In the genomic region with DNA sequence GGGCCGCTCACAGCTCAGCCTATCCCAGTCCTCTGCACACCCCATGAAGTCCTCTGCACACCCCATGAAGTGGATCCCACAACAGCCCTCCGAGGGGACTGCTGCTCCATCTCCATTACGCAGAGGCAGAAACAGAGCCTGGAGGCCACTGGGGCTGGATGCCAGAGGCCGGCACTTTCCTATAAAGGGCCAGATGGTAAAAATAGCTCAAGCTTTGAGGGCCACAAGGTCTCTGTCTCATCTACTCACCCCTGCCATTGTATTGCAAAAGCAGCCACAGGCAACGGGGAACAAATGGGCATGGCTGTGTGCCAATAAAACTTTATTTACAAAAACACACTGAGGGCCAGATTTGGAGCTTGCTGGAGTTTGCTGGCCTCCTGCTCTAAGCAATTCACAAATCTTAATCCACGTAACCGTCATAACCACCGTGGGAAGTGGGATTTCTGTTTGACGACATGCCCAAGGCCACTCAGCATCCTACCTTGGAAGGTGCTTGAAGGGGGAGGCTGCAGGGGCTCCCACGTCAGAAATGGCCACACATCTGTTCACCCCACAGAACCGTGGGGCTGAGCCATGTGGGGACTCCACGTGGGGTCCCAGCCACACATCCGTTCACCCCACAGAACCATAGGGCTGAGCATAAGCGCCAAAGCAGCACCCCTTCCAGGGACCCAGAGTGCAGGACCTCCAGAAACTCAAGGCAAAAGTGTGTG, we compare ENCODE assay signal across 28 cellular contexts.
DNase-seq lines count a peak whose midpoint lies in the region; ATAC-seq, FAIRE-seq and TF ChIP-seq lines count a peak whose summit lies in the region.
"Had no signal": no experiment of that assay in that cellular context is flagged by ENCODE, and none has a peak within 500 bp of the region (broad histone marks: within the 10 kb centered on the region; RNA-seq: fewer than 3 reads in every experiment).

No MANE protein-coding gene starts in this region.

- H3K27ac ChIP-seq in DND-41 (ENCODE audit: low read length) (peak overlapping the region; percentile 64), K562 (ENCODE audit: extremely low read depth, low read depth, low read length) (no peak overlapping the region), right atrium auricular region (peak overlapping the region; percentile 31 to 49), rectal smooth muscle tissue (ENCODE audit: low read depth, low read length) (peak overlapping the region; percentile 63)
- H3K27ac ChIP-seq: VCaP had no signal

- H3K4me3 ChIP-seq in DND-41 (ENCODE audit: low read depth in 1 of 2, low read length in 2 of 2), result no peak overlapping the region
- no peak overlapping the region for H3K4me3 ChIP-seq in K562
- H3K4me3 ChIP-seq in right atrium auricular region, result no peak overlapping the region
- no peak overlapping the region for H3K4me3 ChIP-seq in rectal smooth muscle tissue (ENCODE audit: low read length)
- H3K4me3 ChIP-seq: lung, smooth muscle cell had no signal

- no peak for FAIRE-seq in K562 (lab: Jason Lieb, UNC)
- FAIRE-seq: endothelial cell of umbilical vein, GM18507, keratinocyte had no signal

- no peaks in the 10 kb centered on the region for H3K9me1 ChIP-seq in K562 (ENCODE audit: control insufficient read depth, insufficient read depth, low read length)

- WGBS in K562 (ENCODE audit: insufficient coverage, low coverage, missing lambda C conversion rate), result 93% methylated on average over 12 of the region's 14 CpGs

- CTCF ChIA-PET in K562 (lab: Yijun Ruan, JAX; ENCODE audit: low intra/inter-chr PET ratio), result no interaction called here

- no peak overlapping the region for H2AFZ ChIP-seq in DND-41 (ENCODE audit: low read depth, low read length)
- H2AFZ ChIP-seq in K562 (ENCODE audit: low read depth, low read length), result no peak overlapping the region

- H3K36me3 ChIP-seq in DND-41 (ENCODE audit: insufficient read depth, low read length) (peaks cover 100% of the 10 kb centered on the region), K562 (ENCODE audit: control insufficient read depth, insufficient read depth, low read length) (peaks cover 69% of the 10 kb centered on the region; the same call in 2 of the 3 replicates), right atrium auricular region (peaks cover 60% of the 10 kb centered on the region), rectal smooth muscle tissue (ENCODE audit: control insufficient read depth, insufficient read depth, low read length) (peaks cover 33% of the 10 kb centered on the region)

- ATAC-seq in DND-41 (ENCODE audit: insufficient read depth, low read depth) (no peak), K562 (no peak), GM18505 (IDR thresholded peaks at IDR 0.05; ENCODE audit: unreplicated experiment) (no peak), GM19328 (IDR thresholded peaks at IDR 0.05; ENCODE audit: unreplicated experiment) (no peak)
- ATAC-seq: HCT116 had no signal

- POLR2A ChIA-PET in K562 (lab: Yijun Ruan, JAX), result interaction anchor here (1.2 kb wide), 1 partner anchor 14 kb away, joined by 4 read pairs; no protein-coding TSS in a partner anchor

- TF ChIP-seq POLR2A in K562 (conservative IDR thresholded peaks at IDR 0.05), result no peak
- no peak for TF ChIP-seq POLR2A in GM18505 (IDR thresholded peaks at IDR 0.05; ENCODE audit: borderline replicate concordance, extremely low read depth, insufficient read depth, insufficient read length)

- DNase-seq in DND-41 (no peak), K562 (ENCODE audit: extremely low read depth in 1 of 4, low spot score in 3 of 4) (no peak), right atrium auricular region (ENCODE audit: low spot score) (no peak), NCI-H2227 (lab: John Stamatoyannopoulos, UW; ENCODE audit: unreplicated experiment) (no peak), DMS53 treated with DMSO at 0.1 percent for 48 hours (lab: John Stamatoyannopoulos, UW; ENCODE audit: unreplicated experiment) (no peak)
- DNase-seq: activated CD4-positive, alpha-beta T cell treated with anti-CD3 and anti-CD28 coated beads, Interleukin-2, amount 10 ng/mL, durations not matched to agents 24 days and 14 days; activated gamma-delta T cell; activated naive CD8-positive, alpha-beta T cell treated with anti-CD3 and anti-CD28 coated beads, Interleukin-2, amount 10 ng/mL, durations not matched to agents 7 days and 5 days; activated T-cell treated with anti-CD3 and anti-CD28 coated beads, Interleukin-2, amount 50 U/mL, for 1 hour; BE2C; Caco-2; DMS79; GF-D8; MM.1S; NCI-H1436; NCI-H446 treated with DMSO at 0.1 percent for 48 hours; stimulated activated CD4-positive, alpha-beta T cell treated with anti-CD3 and anti-CD28 coated beads, Interleukin-1b, Interleukin-23, amount 100 ng/mL, for 48 hours; trophoblast cell had no signal

- H3K4me1 ChIP-seq in DND-41 (ENCODE audit: insufficient read depth, low read length) (peaks cover 35% of the 10 kb centered on the region), K562 (replicated peaks in 1 of 2; ENCODE audit: control insufficient read depth in 2 of 2, insufficient read depth in 2 of 2, low read length in 2 of 2) (peaks cover 0 to 13% of the 10 kb centered on the region in 2 experiments; a peak in 3 of 5 replicates), right atrium auricular region (peaks cover 0 to 41% of the 10 kb centered on the region in 2 donors), rectal smooth muscle tissue (ENCODE audit: control insufficient read depth, insufficient read depth, low read length) (peaks cover 16% of the 10 kb centered on the region)

- intact Hi-C loops in K562 (cut with micrococcal nuclease), result loop anchor here (10.0 kb wide), 1 partner anchor 121 kb away; no protein-coding TSS in a partner anchor

- no TSS peak for BruUV-seq in K562 (replicated peaks; lab: Mats Ljungman, UMichigan)

- TF ChIP-seq CTCF in DND-41 (IDR thresholded peaks at IDR 0.05; ENCODE audit: borderline replicate concordance, extremely low read depth, low read length, poor library complexity, severe bottlenecking), result no peak
- no peak for TF ChIP-seq CTCF in K562 (IDR thresholded peaks at IDR 0.05 in 2 of 3, conservative IDR thresholded peaks at IDR 0.05 in 1 of 3; ENCODE audit: insufficient read depth in 2 of 3, low read depth in 1 of 3, low read length in 3 of 3)
- TF ChIP-seq CTCF in right atrium auricular region (IDR thresholded peaks at IDR 0.05), result no peak

- H3K27me3 ChIP-seq in DND-41 (ENCODE audit: insufficient read depth, low read length, poor library complexity), result no peaks in the 10 kb centered on the region
- H3K27me3 ChIP-seq in K562 (ENCODE audit: control insufficient read depth in 2 of 2, insufficient read depth in 2 of 2, low read length in 2 of 2), result no peaks in the 10 kb centered on the region
- H3K27me3 ChIP-seq in right atrium auricular region, result no peaks in the 10 kb centered on the region
- H3K27me3 ChIP-seq in rectal smooth muscle tissue (ENCODE audit: control insufficient read depth, insufficient read depth, low read length), result no peaks in the 10 kb centered on the region
- H3K27me3 ChIP-seq: BE2C had no signal

- TF ChIP-seq RAD21 in K562 (CRISPR knock-in tag; conservative IDR thresholded peaks at IDR 0.05 in 1 of 2, IDR thresholded peaks at IDR 0.05 in 1 of 2), result no peak

- in situ Hi-C loops in K562 (cut with MboI), result no loop called here

- no peak for TF ChIP-seq EP300 in K562 (IDR thresholded peaks at IDR 0.05; ENCODE audit: low read length)

- H3K9ac ChIP-seq in DND-41 (ENCODE audit: low read depth, low read length) (no peak overlapping the region), K562 (ENCODE audit: insufficient read depth in 1 of 2, low read depth in 2 of 2, low read length in 2 of 2) (no peak overlapping the region), rectal smooth muscle tissue (ENCODE audit: low read length) (no peak overlapping the region)

- H3K9me3 ChIP-seq in DND-41 (ENCODE audit: insufficient read depth, low read length, severe bottlenecking) (peaks cover 22% of the 10 kb centered on the region), K562 (replicated peaks; ENCODE audit: control insufficient read depth, insufficient read depth, low read depth, low read length) (peaks cover 10% of the 10 kb centered on the region), right atrium auricular region (peaks cover 0 to 7% of the 10 kb centered on the region in 2 donors)

- H3K79me2 ChIP-seq in DND-41 (ENCODE audit: insufficient read depth, low read length) (peaks cover 35% of the 10 kb centered on the region), K562 (ENCODE audit: control insufficient read depth, insufficient read depth, low read length) (no peaks in the 10 kb centered on the region)

- no peak overlapping the region for H3K4me2 ChIP-seq in DND-41 (ENCODE audit: insufficient read depth, low read length)
- H3K4me2 ChIP-seq in K562 (ENCODE audit: insufficient read depth, low read length), result no peak overlapping the region
- H3K4me2 ChIP-seq: smooth muscle cell had no signal

- H4K20me1 ChIP-seq in DND-41 (ENCODE audit: insufficient read depth, low read length), result peaks cover 19% of the 10 kb centered on the region
- H4K20me1 ChIP-seq in K562 (replicated peaks; ENCODE audit: control insufficient read depth, insufficient read depth, low read length), result no peaks in the 10 kb centered on the region

TF ChIP-seq in K562, 482 proteins besides CTCF, POLR2A, EP300 and RAD21 (continues in another document):
- TF ChIP-seq NFIC (IDR thresholded peaks at IDR 0.05), result peak; percentile 30; the same call in 1 of the 2 replicates
- TF ChIP-seq, protein P1, sequence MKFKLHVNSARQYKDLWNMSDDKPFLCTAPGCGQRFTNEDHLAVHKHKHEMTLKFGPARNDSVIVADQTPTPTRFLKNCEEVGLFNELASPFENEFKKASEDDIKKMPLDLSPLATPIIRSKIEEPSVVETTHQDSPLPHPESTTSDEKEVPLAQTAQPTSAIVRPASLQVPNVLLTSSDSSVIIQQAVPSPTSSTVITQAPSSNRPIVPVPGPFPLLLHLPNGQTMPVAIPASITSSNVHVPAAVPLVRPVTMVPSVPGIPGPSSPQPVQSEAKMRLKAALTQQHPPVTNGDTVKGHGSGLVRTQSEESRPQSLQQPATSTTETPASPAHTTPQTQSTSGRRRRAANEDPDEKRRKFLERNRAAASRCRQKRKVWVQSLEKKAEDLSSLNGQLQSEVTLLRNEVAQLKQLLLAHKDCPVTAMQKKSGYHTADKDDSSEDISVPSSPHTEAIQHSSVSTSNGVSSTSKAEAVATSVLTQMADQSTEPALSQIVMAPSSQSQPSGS (CRISPR knock-in tag; IDR thresholded peaks at IDR 0.05), result no peak
